Comparison of ENCODE assay signal across 8 cellular contexts in the genomic region with DNA sequence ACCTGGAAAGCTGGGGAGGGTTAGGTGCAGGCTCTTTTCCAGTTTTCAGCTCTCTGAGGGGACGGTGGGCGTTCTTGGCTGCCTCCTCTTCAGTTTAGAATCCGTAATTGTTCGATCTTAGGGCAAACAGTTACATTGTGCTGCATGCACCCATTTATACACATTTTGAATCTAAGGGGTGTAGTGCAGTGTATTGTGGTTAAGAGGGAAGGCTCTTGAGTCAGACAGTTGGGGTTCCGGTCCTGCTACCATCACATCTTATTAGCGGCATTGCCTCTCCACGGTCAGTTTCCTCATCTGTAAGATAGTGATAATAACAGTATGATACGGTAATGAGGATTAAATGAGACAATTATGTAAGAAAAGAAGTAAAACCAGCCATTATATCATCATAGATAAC. TPM values are rescaled to one million over a fixed set of nuclear protein-coding genes. Genes with fewer than 3 reads are reported as not detected.
DNase-seq lines count a peak whose midpoint lies in the region; ATAC-seq and TF ChIP-seq lines count a peak whose summit lies in the region.

No MANE protein-coding gene starts in this region.

- no peaks in the 10 kb centered on the region for H3K9me3 Mint-ChIP-seq in WTC11

- H3K27me3 ChIP-seq in iPS-18a (ENCODE audit: control insufficient read depth, insufficient read depth, low read length) (no peaks in the 10 kb centered on the region), subcutaneous abdominal adipose tissue (ENCODE audit: control insufficient read depth in 5 of 5, insufficient read depth in 4 of 5, low read length in 5 of 5) (no peaks in the 10 kb centered on the region)

- H3K4me1 ChIP-seq in iPS-18a (ENCODE audit: control insufficient read depth, low read depth, low read length) (peaks cover 24% of the 10 kb centered on the region), subcutaneous abdominal adipose tissue (ENCODE audit: control insufficient read depth in 5 of 5, insufficient read depth in 5 of 5, low read length in 5 of 5) (peaks cover 3 to 33% (median 26%) of the 10 kb centered on the region in 5 donors)

- CTCF ChIA-PET in WTC11 (lab: Charles Lee), result interaction anchor here (0.6 to 3.3 kb wide), 16 partner anchors 10 to 352 kb away, joined by 3 to 46 read pairs (median 8); no protein-coding TSS in a partner anchor

- H3K9ac ChIP-seq in iPS-18a (ENCODE audit: low read length), result peak overlapping the region; percentile 94
- peak overlapping the region in 4 of 5 donors; percentile 28 to 86 (median 82) for H3K9ac ChIP-seq in subcutaneous abdominal adipose tissue (ENCODE audit: low read length in 5 of 5)

- no peak for ATAC-seq in WTC11
- no peak for ATAC-seq in GM21737 (IDR thresholded peaks at IDR 0.05; ENCODE audit: unreplicated experiment)
- ATAC-seq in GM21423 (IDR thresholded peaks at IDR 0.05; ENCODE audit: unreplicated experiment), result no peak
- ATAC-seq in GM19035 (IDR thresholded peaks at IDR 0.05; ENCODE audit: unreplicated experiment), result no peak

- peak overlapping the region; percentile 81 for H3K27ac ChIP-seq in iPS-18a (ENCODE audit: low read length)
- H3K27ac ChIP-seq in subcutaneous abdominal adipose tissue (ENCODE audit: low read depth, low read length), result no peak overlapping the region

- H3K27me3 Mint-ChIP-seq in WTC11 (ENCODE audit: low read depth), result no peaks in the 10 kb centered on the region

- H3K4me3 ChIP-seq in iPS-18a (ENCODE audit: low read length) (peak overlapping the region; percentile 88), subcutaneous abdominal adipose tissue (ENCODE audit: low read depth in 1 of 5, low read length in 5 of 5) (peak overlapping the region; percentile 75 to 100 (median 93))

- H3K9me3 ChIP-seq in iPS-18a (ENCODE audit: control insufficient read depth, low read depth, low read length) (no peaks in the 10 kb centered on the region), subcutaneous abdominal adipose tissue (ENCODE audit: control insufficient read depth in 5 of 5, low read length in 5 of 5) (no peaks in the 10 kb centered on the region)

- peaks cover 58% of the 10 kb centered on the region for H3K4me1 Mint-ChIP-seq in WTC11

- no peak for TF ChIP-seq CTCF in WTC11 (IDR thresholded peaks at IDR 0.05)

- peaks cover 42% of the 10 kb centered on the region for H3K36me3 Mint-ChIP-seq in WTC11

- peak overlapping the region; percentile 94 for H3K27ac Mint-ChIP-seq in WTC11

- peak; percentile 30 for DNase-seq in activated CD4-positive, alpha-beta T cell treated with anti-CD3 and anti-CD28 coated beads for 48 hours
- DNase-seq in activated CD4-positive, alpha-beta T cell treated with anti-CD3 and anti-CD28 coated beads for 4 hours, result no peak
- DNase-seq in WTC11 (ENCODE audit: low spot score), result no peak

- peak overlapping the region; percentile 98 for H3K4me3 Mint-ChIP-seq in WTC11

- POLR2A ChIA-PET in WTC11 (lab: Charles Lee), result no interaction called here

- H3K36me3 ChIP-seq in iPS-18a (ENCODE audit: control insufficient read depth, low read depth, low read length) (peaks cover 40% of the 10 kb centered on the region), subcutaneous abdominal adipose tissue (ENCODE audit: control insufficient read depth in 5 of 5, insufficient read depth in 5 of 5, low read length in 5 of 5) (peaks cover 0 to 39% (median 30%) of the 10 kb centered on the region in 5 donors)

TF ChIP-seq in WTC11, 78 proteins besides CTCF, POLR2A, EP300 and RAD21 (continues in another document):
- TF ChIP-seq, protein P1, sequence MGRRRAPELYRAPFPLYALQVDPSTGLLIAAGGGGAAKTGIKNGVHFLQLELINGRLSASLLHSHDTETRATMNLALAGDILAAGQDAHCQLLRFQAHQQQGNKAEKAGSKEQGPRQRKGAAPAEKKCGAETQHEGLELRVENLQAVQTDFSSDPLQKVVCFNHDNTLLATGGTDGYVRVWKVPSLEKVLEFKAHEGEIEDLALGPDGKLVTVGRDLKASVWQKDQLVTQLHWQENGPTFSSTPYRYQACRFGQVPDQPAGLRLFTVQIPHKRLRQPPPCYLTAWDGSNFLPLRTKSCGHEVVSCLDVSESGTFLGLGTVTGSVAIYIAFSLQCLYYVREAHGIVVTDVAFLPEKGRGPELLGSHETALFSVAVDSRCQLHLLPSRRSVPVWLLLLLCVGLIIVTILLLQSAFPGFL (CRISPR knock-in tag; IDR thresholded peaks at IDR 0.05; ENCODE audit: borderline replicate concordance), result no peak
- TF ChIP-seq ZNF396 (CRISPR knock-in tag; IDR thresholded peaks at IDR 0.05; ENCODE audit: borderline replicate concordance) (no peak), GRHL2 (CRISPR knock-in tag; IDR thresholded peaks at IDR 0.05; ENCODE audit: insufficient replicate concordance, severe bottlenecking) (no peak), SMAD4 (CRISPR knock-in tag; IDR thresholded peaks at IDR 0.05) (no peak), TP53 (CRISPR knock-in tag; IDR thresholded peaks at IDR 0.05) (no peak), NFE2L1 (CRISPR knock-in tag; IDR thresholded peaks at IDR 0.05) (no peak), NR3C1 (CRISPR knock-in tag; conservative IDR thresholded peaks at IDR 0.05; ENCODE audit: low read depth) (no peak), EMX1 (CRISPR knock-in tag; IDR thresholded peaks at IDR 0.05) (no peak), NR1H2 (CRISPR knock-in tag; IDR thresholded peaks at IDR 0.05) (no peak), ETV6 (CRISPR knock-in tag; IDR thresholded peaks at IDR 0.05) (no peak), ZBTB43 (CRISPR knock-in tag; IDR thresholded peaks at IDR 0.05) (no peak), ZNF512 (CRISPR knock-in tag; IDR thresholded peaks at IDR 0.05; ENCODE audit: borderline replicate concordance) (no peak), JAZF1 (CRISPR knock-in tag; IDR thresholded peaks at IDR 0.05) (no peak), USF2 (CRISPR knock-in tag; IDR thresholded peaks at IDR 0.05) (no peak)
- TF ChIP-seq, protein P2, sequence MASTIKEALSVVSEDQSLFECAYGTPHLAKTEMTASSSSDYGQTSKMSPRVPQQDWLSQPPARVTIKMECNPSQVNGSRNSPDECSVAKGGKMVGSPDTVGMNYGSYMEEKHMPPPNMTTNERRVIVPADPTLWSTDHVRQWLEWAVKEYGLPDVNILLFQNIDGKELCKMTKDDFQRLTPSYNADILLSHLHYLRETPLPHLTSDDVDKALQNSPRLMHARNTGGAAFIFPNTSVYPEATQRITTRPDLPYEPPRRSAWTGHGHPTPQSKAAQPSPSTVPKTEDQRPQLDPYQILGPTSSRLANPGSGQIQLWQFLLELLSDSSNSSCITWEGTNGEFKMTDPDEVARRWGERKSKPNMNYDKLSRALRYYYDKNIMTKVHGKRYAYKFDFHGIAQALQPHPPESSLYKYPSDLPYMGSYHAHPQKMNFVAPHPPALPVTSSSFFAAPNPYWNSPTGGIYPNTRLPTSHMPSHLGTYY (CRISPR knock-in tag; IDR thresholded peaks at IDR 0.05), result no peak
- TF ChIP-seq, protein P3, sequence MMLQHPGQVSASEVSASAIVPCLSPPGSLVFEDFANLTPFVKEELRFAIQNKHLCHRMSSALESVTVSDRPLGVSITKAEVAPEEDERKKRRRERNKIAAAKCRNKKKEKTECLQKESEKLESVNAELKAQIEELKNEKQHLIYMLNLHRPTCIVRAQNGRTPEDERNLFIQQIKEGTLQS (CRISPR knock-in tag; conservative IDR thresholded peaks at IDR 0.05), result no peak
- TF ChIP-seq, protein P4, sequence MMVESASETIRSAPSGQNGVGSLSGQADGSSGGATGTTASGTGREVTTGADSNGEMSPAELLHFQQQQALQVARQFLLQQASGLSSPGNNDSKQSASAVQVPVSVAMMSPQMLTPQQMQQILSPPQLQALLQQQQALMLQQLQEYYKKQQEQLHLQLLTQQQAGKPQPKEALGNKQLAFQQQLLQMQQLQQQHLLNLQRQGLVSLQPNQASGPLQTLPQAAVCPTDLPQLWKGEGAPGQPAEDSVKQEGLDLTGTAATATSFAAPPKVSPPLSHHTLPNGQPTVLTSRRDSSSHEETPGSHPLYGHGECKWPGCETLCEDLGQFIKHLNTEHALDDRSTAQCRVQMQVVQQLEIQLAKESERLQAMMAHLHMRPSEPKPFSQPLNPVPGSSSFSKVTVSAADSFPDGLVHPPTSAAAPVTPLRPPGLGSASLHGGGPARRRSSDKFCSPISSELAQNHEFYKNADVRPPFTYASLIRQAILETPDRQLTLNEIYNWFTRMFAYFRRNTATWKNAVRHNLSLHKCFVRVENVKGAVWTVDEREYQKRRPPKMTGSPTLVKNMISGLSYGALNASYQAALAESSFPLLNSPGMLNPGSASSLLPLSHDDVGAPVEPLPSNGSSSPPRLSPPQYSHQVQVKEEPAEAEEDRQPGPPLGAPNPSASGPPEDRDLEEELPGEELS (CRISPR knock-in tag; IDR thresholded peaks at IDR 0.05), result no peak

RNA-seq across cellular contexts. Expression of gene EXOSC2, which starts 0.6 kb away (rescaled TPM):
- 76.1 to 80.3 TPM (median 79.2 TPM) in 3 replicates for total RNA-seq in WTC11 (2021)

RNA-seq across cellular contexts. Expression of gene PRDM12, which starts 29.8 kb away (rescaled TPM):
- 0.07 to 0.09 TPM in 2 of 3 replicates, not detected in the other for total RNA-seq in WTC11 (2021)
